Comparison of ENCODE assay signal across 10 cellular contexts in genomic region chr2:187138240-187138639, GRCh38.
DNase-seq lines count a peak whose midpoint lies in the region; ATAC-seq, FAIRE-seq and TF ChIP-seq lines count a peak whose summit lies in the region.
"Had no signal": no experiment of that assay in that cellular context is flagged by ENCODE, and none has a peak within 500 bp of the region (broad histone marks: within the 10 kb centered on the region; RNA-seq: fewer than 3 reads in every experiment).

No MANE protein-coding gene starts in this region.

- DNase-seq in AG09319 (ENCODE audit: extremely low read depth, low read depth) (no peak), GM20000 (ENCODE audit: low spot score) (peak; percentile 3), NCI-H460 (ENCODE audit: extremely low read depth, low read depth) (peak; percentile 37), fibroblast of gingiva (ENCODE audit: low read depth) (peak; percentile 62), renal cortical epithelial cell (ENCODE audit: low read depth) (peak; percentile 47), T-helper 17 cell (no peak), pancreas (no peak)
- no peak for DNase-seq in central memory CD4-positive, alpha-beta T cell

- no peak overlapping the region for H3K27ac ChIP-seq in pancreas

- H3K27ac Mint-ChIP-seq in T-helper 17 cell: no peak overlapping the region
- H3K27ac Mint-ChIP-seq: stimulated activated naive CD8-positive, alpha-beta T cell treated with anti-CD3 and anti-CD28 coated beads, Interleukin-15, Interleukin-2, amounts not matched to agents 100 ng/mL and 50 ng/mL, for 24 hours had no signal

- 14 to 41% methylated on average over 1 of the region's 1 CpG for WGBS in pancreas, 2 donors

- H3K4me3 ChIP-seq in pancreas: no peak overlapping the region

- intact Hi-C loops in pancreas (cut with DNase I): no loop called here

- peak; percentile 76 for TF ChIP-seq CTCF in AG09319 (IDR thresholded peaks at IDR 0.05; ENCODE audit: low read depth, low read length)
- peak; percentile 44 for TF ChIP-seq CTCF in GM20000 (IDR thresholded peaks at IDR 0.05; ENCODE audit: extremely low read depth, missing control alignments)
- TF ChIP-seq CTCF in pancreas (IDR thresholded peaks at IDR 0.05): no peak

- H3K36me3 ChIP-seq in pancreas: no peaks in the 10 kb centered on the region

- ATAC-seq in T-helper 17 cell (no peak), pancreas (no peak)

- H3K4me1 ChIP-seq in pancreas: no peaks in the 10 kb centered on the region

- no peaks in the 10 kb centered on the region for H3K4me1 Mint-ChIP-seq in T-helper 17 cell
- H3K4me1 Mint-ChIP-seq: central memory CD8-positive, alpha-beta T cell had no signal

- no peaks in the 10 kb centered on the region for H3K36me3 Mint-ChIP-seq in T-helper 17 cell (ENCODE audit: low read depth)

- no peaks in the 10 kb centered on the region for H3K27me3 ChIP-seq in pancreas

- no peaks in the 10 kb centered on the region for H3K27me3 Mint-ChIP-seq in T-helper 17 cell
- H3K27me3 Mint-ChIP-seq: central memory CD8-positive, alpha-beta T cell; stimulated activated naive CD8-positive, alpha-beta T cell treated with anti-CD3 and anti-CD28 coated beads, Interleukin-15, Interleukin-2, amounts not matched to agents 100 ng/mL and 50 ng/mL, for 24 hours had no signal

- no peaks in the 10 kb centered on the region for H3K9me3 ChIP-seq in T-helper 17 cell (ENCODE audit: control insufficient read depth, low read length, poor library complexity, severe bottlenecking)
- no peaks in the 10 kb centered on the region for H3K9me3 ChIP-seq in pancreas

- FAIRE-seq in pancreas (lab: Jason Lieb, UNC): no peak

- H3K4me3 Mint-ChIP-seq in T-helper 17 cell: no peak overlapping the region
- H3K4me3 Mint-ChIP-seq: central memory CD8-positive, alpha-beta T cell; stimulated activated naive CD8-positive, alpha-beta T cell treated with anti-CD3 and anti-CD28 coated beads, Interleukin-15, Interleukin-2, amounts not matched to agents 100 ng/mL and 50 ng/mL, for 24 hours had no signal

Comparison
In these comparisons a context has a peak if more than half of its experiments do, and no peak if none do; other contexts are left out.
1. DNase-seq: peak in GM20000 (single experiment), NCI-H460 (single experiment), fibroblast of gingiva (single experiment) and renal cortical epithelial cell (single experiment); none in AG09319 (single experiment), T-helper 17 cell (0 of 3), pancreas (0 of 6) and central memory CD4-positive, alpha-beta T cell (single experiment).
2. CTCF ChIP-seq: peak in AG09319 (single experiment) and GM20000 (single experiment); none in pancreas (0 of 4).